In the genomic region with DNA sequence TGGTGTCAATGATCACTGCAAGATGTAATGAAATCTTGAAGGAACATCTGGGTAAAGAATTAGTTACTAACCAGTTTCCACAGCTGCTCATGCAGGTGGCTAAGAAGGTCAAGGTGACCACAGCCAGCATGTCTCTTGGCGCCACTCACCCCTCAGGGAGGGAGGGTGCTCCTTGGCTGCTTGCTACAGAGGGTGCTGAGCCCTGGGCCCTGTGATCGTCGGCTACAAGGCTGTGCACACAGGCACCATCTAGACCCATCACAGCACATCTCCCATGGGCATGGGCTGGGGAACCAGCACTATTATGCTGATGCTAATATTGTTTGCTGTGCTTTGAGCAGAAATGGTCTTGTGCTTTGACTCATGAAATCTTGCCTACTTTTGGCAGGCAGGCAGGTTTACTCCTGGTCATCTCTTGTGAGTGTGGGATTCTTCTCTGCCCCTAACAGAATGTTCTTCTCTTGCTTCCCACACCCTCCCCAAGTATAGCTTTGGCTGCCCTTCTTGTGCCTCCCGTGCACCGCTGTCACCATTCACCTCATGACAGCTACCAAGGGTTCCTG, we compare ENCODE assay signal across 12 cellular contexts. TPM values are rescaled to one million over a fixed set of nuclear protein-coding genes. Genes with fewer than 3 reads are reported as not detected.
A peak's percentile ranks its signal among the peaks of the same experiment; 100 is the strongest.
DNase-seq lines count a peak whose midpoint lies in the region; ATAC-seq and TF ChIP-seq lines count a peak whose summit lies in the region.
"Had no signal": no experiment of that assay in that cellular context is flagged by ENCODE, and none has a peak within 500 bp of the region (broad histone marks: within the 10 kb centered on the region; RNA-seq: fewer than 3 reads in every experiment).

No MANE protein-coding gene starts in this region.

- no peaks in the 10 kb centered on the region for H3K9me3 ChIP-seq in skeletal muscle tissue (ENCODE audit: control insufficient read depth in 3 of 3, low read length in 3 of 3)

- H3K4me1 ChIP-seq in skeletal muscle tissue (ENCODE audit: control insufficient read depth in 3 of 3, insufficient read depth in 3 of 3, low read length in 3 of 3) = peaks cover 34 to 36% (median 35%) of the 10 kb centered on the region in 3 donors

- peak overlapping the region in 1 of 3 donors; percentile 18 for H3K9ac ChIP-seq in skeletal muscle tissue (ENCODE audit: low read depth in 1 of 3, low read length in 3 of 3)

- H3K9me3 Mint-ChIP-seq in progenitor cell of endocrine pancreas (ENCODE audit: low read depth) = no peaks in the 10 kb centered on the region
- no peaks in the 10 kb centered on the region for H3K9me3 Mint-ChIP-seq in CD14-positive monocyte
- H3K9me3 Mint-ChIP-seq: CD8-positive, alpha-beta T cell; nephron had no signal

- ATAC-seq in GM19395 (IDR thresholded peaks at IDR 0.05; ENCODE audit: unreplicated experiment) = peak; percentile 63
- ATAC-seq in HG03196 (IDR thresholded peaks at IDR 0.05; ENCODE audit: unreplicated experiment) = peak; percentile 53
- ATAC-seq in GM21825 (IDR thresholded peaks at IDR 0.05; ENCODE audit: unreplicated experiment) = no peak
- ATAC-seq: CD8-positive, alpha-beta T cell had no signal

- no peak overlapping the region for H3K27ac Mint-ChIP-seq in progenitor cell of endocrine pancreas
- no peak overlapping the region for H3K27ac Mint-ChIP-seq in CD14-positive monocyte
- H3K27ac Mint-ChIP-seq: CD8-positive, alpha-beta T cell had no signal

- H3K4me1 Mint-ChIP-seq in progenitor cell of endocrine pancreas (ENCODE audit: low read depth) (no peaks in the 10 kb centered on the region), CD14-positive monocyte (peaks cover 4% of the 10 kb centered on the region)

- DNase-seq in fibroblast of the aortic adventitia (ENCODE audit: low read depth) = peak; percentile 17
- DNase-seq in progenitor cell of endocrine pancreas (ENCODE audit: low spot score, unreplicated experiment) = no peak
- DNase-seq in CD14-positive monocyte (ENCODE audit: low spot score) = no peak
- DNase-seq in cerebellum (ENCODE audit: low spot score) = no peak
- DNase-seq: CD8-positive, alpha-beta T cell; Kasumi-1; stimulated activated CD4-positive, alpha-beta T cell treated with anti-CD3 and anti-CD28 coated beads, Interleukin-15, amount 100 ng/mL, for 24 hours had no signal

- H3K4me3 ChIP-seq in fibroblast of the aortic adventitia (ENCODE audit: low read depth, low read length) (no peak overlapping the region), skeletal muscle tissue (ENCODE audit: low read length in 3 of 3) (peak overlapping the region; percentile 38 to 39 (median 39))

- no peaks in the 10 kb centered on the region for H3K27me3 ChIP-seq in skeletal muscle tissue (ENCODE audit: control insufficient read depth in 3 of 3, insufficient read depth in 3 of 3, low read length in 3 of 3)

- intact Hi-C loops in CD14-positive monocyte (cut with micrococcal nuclease) = no loop called here

- no peaks in the 10 kb centered on the region for H3K27me3 Mint-ChIP-seq in progenitor cell of endocrine pancreas
- H3K27me3 Mint-ChIP-seq in CD14-positive monocyte (ENCODE audit: low read depth in 3 of 3) = no peaks in the 10 kb centered on the region

- H3K36me3 Mint-ChIP-seq in progenitor cell of endocrine pancreas (ENCODE audit: insufficient read depth) (peaks cover 8% of the 10 kb centered on the region), CD14-positive monocyte (peaks cover 66 to 81% of the 10 kb centered on the region in 2 donors)

- H3K36me3 ChIP-seq in skeletal muscle tissue (ENCODE audit: control insufficient read depth in 3 of 3, insufficient read depth in 3 of 3, low read length in 3 of 3) = peaks cover 4 to 9% (median 7%) of the 10 kb centered on the region in 3 donors

- TF ChIP-seq CTCF in fibroblast of the aortic adventitia (IDR thresholded peaks at IDR 0.05; ENCODE audit: insufficient read depth, low read length) = no peak
- no peak for TF ChIP-seq CTCF in progenitor cell of endocrine pancreas (IDR thresholded peaks at IDR 0.05; ENCODE audit: unreplicated experiment)
- TF ChIP-seq CTCF in CD14-positive monocyte (IDR thresholded peaks at IDR 0.05) = no peak

- H3K4me3 Mint-ChIP-seq in progenitor cell of endocrine pancreas (ENCODE audit: low read depth) (no peak overlapping the region), CD14-positive monocyte (no peak overlapping the region)
- H3K4me3 Mint-ChIP-seq: CD8-positive, alpha-beta T cell; nephron had no signal

- peak overlapping the region; percentile 60 for H3K27ac ChIP-seq in skeletal muscle tissue (ENCODE audit: low read depth, low read length)

RNA-seq across cellular contexts. Expression of a gene that starts 36.4 kb away (rescaled TPM):
- total RNA-seq in fibroblast of the aortic adventitia (ENCODE audit: low replicate concordance) (9.0 and 24.0 TPM in 2 replicates), skeletal muscle tissue (14.1 TPM), progenitor cell of endocrine pancreas (24.9 and 30.8 TPM in 2 replicates), cerebellum (22.2 TPM)
- polyA plus RNA-seq in CD14-positive monocyte = 10 to 100 TPM; 32.9 to 40.6 TPM

RNA-seq across cellular contexts. Expression of a gene that starts 38.0 kb away (rescaled TPM):
- total RNA-seq in fibroblast of the aortic adventitia (ENCODE audit: low replicate concordance) (9.2 and 10.1 TPM in 2 replicates), skeletal muscle tissue (14.6 TPM), progenitor cell of endocrine pancreas (80.6 and 80.9 TPM in 2 replicates), cerebellum (130 TPM)
- polyA plus RNA-seq in CD14-positive monocyte = 100 to 1,000 TPM in 1 of 2 donors, 10 to 100 TPM in 1; 91.7 to 111 TPM
